ENCODE assay signal across 8 cellular contexts in the genomic region with DNA sequence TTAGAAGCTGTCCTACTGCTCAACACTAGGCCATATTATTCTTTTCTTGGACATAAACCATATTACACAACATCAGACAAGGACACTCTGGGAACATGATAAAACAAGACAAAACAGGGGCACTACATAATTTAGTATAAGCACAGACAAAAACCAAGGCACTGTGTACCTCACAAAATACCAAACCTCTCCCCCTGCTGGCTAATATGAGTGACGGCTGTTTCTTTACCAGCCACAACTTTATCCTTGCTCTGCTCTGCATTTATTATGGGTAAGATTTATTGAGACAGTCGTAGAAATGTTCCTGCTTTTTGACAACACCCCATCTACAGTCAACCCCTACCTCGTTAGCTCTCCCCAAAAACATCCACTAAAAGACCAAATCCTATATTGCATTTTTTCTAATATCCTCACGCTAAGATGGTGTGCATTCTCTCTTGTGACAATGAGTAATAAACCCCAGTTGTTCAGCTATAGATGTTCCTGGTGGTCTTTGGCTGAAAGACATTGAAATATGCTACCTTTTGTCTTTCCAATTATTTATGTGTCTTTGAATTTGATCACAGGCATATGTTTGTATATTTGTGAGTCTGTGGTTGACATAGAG. TPM values are rescaled to one million over a fixed set of nuclear protein-coding genes. Genes with fewer than 3 reads are reported as not detected.
DNase-seq lines count a peak whose midpoint lies in the region; ATAC-seq and TF ChIP-seq lines count a peak whose summit lies in the region.

No MANE protein-coding gene starts in this region.

- in situ Hi-C loops in Panc1 (cut with HindIII; ENCODE audit: low pct_unique_long_range_greater_than_20kb, low sequenced_read_pairs) (no loop called here), gastrocnemius medialis (cut with MboI; ENCODE audit: low sequenced_read_pairs in 4 of 4) (no loop called here)

- TF ChIP-seq EP300 in stomach (IDR thresholded peaks at IDR 0.05) = no peak

- ATAC-seq in Panc1 (peak; percentile 84), gastrocnemius medialis (no peak), HG03432 (IDR thresholded peaks at IDR 0.05; ENCODE audit: unreplicated experiment) (no peak), HG03521 (IDR thresholded peaks at IDR 0.05; ENCODE audit: unreplicated experiment) (no peak)

- TF ChIP-seq POLR2A in esophagus squamous epithelium (IDR thresholded peaks at IDR 0.05) (no peak), stomach (IDR thresholded peaks at IDR 0.05) (no peak), gastrocnemius medialis (IDR thresholded peaks at IDR 0.05) (no peak)

- H3K9me3 ChIP-seq in Panc1 (ENCODE audit: control insufficient read depth, insufficient read depth, low read depth, low read length) (no peaks in the 10 kb centered on the region), esophagus squamous epithelium (no peaks in the 10 kb centered on the region), stomach (no peaks in the 10 kb centered on the region), gastrocnemius medialis (no peaks in the 10 kb centered on the region)

- DNase-seq in SIG-M5 treated with dmso at 0.1 percent for 504 hours (lab: John Stamatoyannopoulos, UW; ENCODE audit: unreplicated experiment) = peak; percentile 44
- DNase-seq in SIG-M5 (lab: John Stamatoyannopoulos, UW) = no peak
- DNase-seq in Panc1 (ENCODE audit: low read depth, low spot score) = no peak
- no peak for DNase-seq in esophagus squamous epithelium (lab: John Stamatoyannopoulos, UW)
- no peak for DNase-seq in stomach
- DNase-seq in gastrocnemius medialis = no peak

- POLR2A ChIA-PET in Panc1 (lab: Charles Lee) = no interaction called here

- H3K27ac ChIP-seq in Panc1 (ENCODE audit: low read length) (no peak overlapping the region), esophagus squamous epithelium (no peak overlapping the region), stomach (no peak overlapping the region), gastrocnemius medialis (no peak overlapping the region)

- CTCF ChIA-PET in Panc1 (lab: Charles Lee) = interaction anchor here (0.6 to 1.1 kb wide), 4 partner anchors 11 to 73 kb away, joined by 3 to 7 read pairs (median 4); no protein-coding TSS in a partner anchor

- TF ChIP-seq CTCF in Panc1 (IDR thresholded peaks at IDR 0.05) (peak; percentile 77), esophagus squamous epithelium (IDR thresholded peaks at IDR 0.05) (peak in 5 of 6 experiments; percentile 17 to 56 (median 29)), stomach (IDR thresholded peaks at IDR 0.05) (peak in 4 of 7 experiments; percentile 20 to 33 (median 28)), gastrocnemius medialis (IDR thresholded peaks at IDR 0.05 in 4 of 5, conservative IDR thresholded peaks at IDR 0.05 in 1 of 5) (peak in 1 of 5 experiments; percentile 22)

- no peaks in the 10 kb centered on the region for H3K27me3 ChIP-seq in Panc1 (ENCODE audit: control insufficient read depth, insufficient read depth, low read length)
- no peaks in the 10 kb centered on the region for H3K27me3 ChIP-seq in esophagus squamous epithelium
- H3K27me3 ChIP-seq in stomach = no peaks in the 10 kb centered on the region
- H3K27me3 ChIP-seq in gastrocnemius medialis = no peaks in the 10 kb centered on the region

- H3K36me3 ChIP-seq in Panc1 (ENCODE audit: control insufficient read depth, insufficient read depth, low read length) (no peaks in the 10 kb centered on the region), esophagus squamous epithelium (peaks cover 0 to 5% (median 0%) of the 10 kb centered on the region in 3 donors), stomach (peaks cover 0 to 9% (median 3%) of the 10 kb centered on the region in 4 donors), gastrocnemius medialis (peaks cover 0 to 2% of the 10 kb centered on the region in 2 donors)

- H3K4me3 ChIP-seq in Panc1 (ENCODE audit: low read depth in 2 of 2, low read length in 2 of 2) = no peak overlapping the region
- H3K4me3 ChIP-seq in esophagus squamous epithelium = no peak overlapping the region
- H3K4me3 ChIP-seq in stomach = no peak overlapping the region
- H3K4me3 ChIP-seq in gastrocnemius medialis = no peak overlapping the region

- WGBS in esophagus squamous epithelium, 2 donors = 23 to 38% methylated on average over 4 of the region's 4 CpGs
- WGBS in stomach, 5 donors = 40 to 59% (median 51%) methylated on average over 4 of the region's 4 CpGs

- H3K4me1 ChIP-seq in Panc1 (ENCODE audit: control insufficient read depth, insufficient read depth, low read length) (no peaks in the 10 kb centered on the region), esophagus squamous epithelium (no peaks in the 10 kb centered on the region), stomach (peaks cover 0 to 2% (median 0%) of the 10 kb centered on the region in 4 donors), gastrocnemius medialis (peaks cover 0 to 5% of the 10 kb centered on the region in 2 donors)

- no TSS peak for BruUV-seq in Panc1 (replicated peaks; lab: Mats Ljungman, UMichigan)

- intact Hi-C loops in Panc1 (cut with micrococcal nuclease; ENCODE audit: unreplicated experiment) (no loop called here), esophagus squamous epithelium (cut with DNase I) (no loop called here), stomach (cut with DNase I; ENCODE audit: low total_unique reads) (no loop called here), gastrocnemius medialis (cut with DNase I; ENCODE audit: low total_unique reads) (no loop called here)

RNA-seq across cellular contexts. Expression of a gene that starts 23.8 kb away (rescaled TPM):
- total RNA-seq in Panc1 (2021; ENCODE audit: unreplicated experiment) (24.9 TPM), esophagus squamous epithelium (10 to 100 TPM; 13.2 to 35.8 (median 19.8) TPM), stomach (10 to 100 TPM in 3 of 5 donors, 1 to 10 TPM in 2; 4.1 to 44.2 (median 21.7) TPM), gastrocnemius medialis (10 to 100 TPM; 23.8 to 41.6 (median 27.9) TPM)
- polyA plus RNA-seq in Panc1 (2012; ENCODE audit: insufficient read length) = 29.1 TPM
- 10 to 100 TPM; 36.0 to 65.1 (median 52.3) TPM for polyA plus RNA-seq in stomach

RNA-seq across cellular contexts. Expression of a gene that starts 29.7 kb away (rescaled TPM):
- total RNA-seq in Panc1 (2021; ENCODE audit: unreplicated experiment) (59.2 TPM), esophagus squamous epithelium (10 to 100 TPM; 36.5 to 40.9 (median 37.3) TPM), stomach (100 to 1,000 TPM in 1 of 5 donors, 10 to 100 TPM in 3, 1 to 10 TPM in 1; 1.2 to 141 (median 30.4) TPM), gastrocnemius medialis (10 to 100 TPM; 34.0 to 72.4 (median 49.9) TPM)
- polyA plus RNA-seq in Panc1 (2012; ENCODE audit: insufficient read length) = 53.0 TPM
- 100 to 1,000 TPM in 1 of 3 donors, 10 to 100 TPM in 2; 67.8 to 106 (median 69.7) TPM for polyA plus RNA-seq in stomach

RNA-seq across cellular contexts. Expression of a gene that starts 38.3 kb away (rescaled TPM):
- total RNA-seq in Panc1 (2021; ENCODE audit: unreplicated experiment) (not detected), esophagus squamous epithelium (10 to 100 TPM in 1 of 4 donors, 1 to 10 TPM in 3; 3.1 to 11.4 (median 9.2) TPM), stomach (10 to 100 TPM in 1 of 5 donors, 1 to 10 TPM in 1, under 1 TPM in 1, not detected in 2; 0.18 to 13.5 (median 7.1) TPM), gastrocnemius medialis (not detected)
- polyA plus RNA-seq in Panc1 (2012; ENCODE audit: insufficient read length) = 0.70 TPM
- polyA plus RNA-seq in stomach = 1 to 10 TPM; 2.4 to 3.4 (median 3.2) TPM
